ENCODE assay signal across 4 cellular contexts in genomic region chr4:62366944-62367343, GRCh38.
"Had no signal": no experiment of that assay in that cellular context is flagged by ENCODE, and none has a peak within 500 bp of the region (broad histone marks: within the 10 kb centered on the region; RNA-seq: fewer than 3 reads in every experiment).

No MANE protein-coding gene starts in this region.

- H3K27ac Mint-ChIP-seq: GM23338, H9, IgD-negative memory B cell had no signal

- H3K36me3 Mint-ChIP-seq: IgD-negative memory B cell had no signal

- ATAC-seq: GM23338 had no signal

- H3K27me3 Mint-ChIP-seq: IgD-negative memory B cell had no signal

- H3K9me3 Mint-ChIP-seq: GM23338, H9 had no signal

- H3K4me1 Mint-ChIP-seq: GM23338, H9 had no signal

- DNase-seq: H9, HCEC 1CT had no signal

- H3K4me3 Mint-ChIP-seq: GM23338, H9, IgD-negative memory B cell had no signal
